21 cellular contexts compared by ENCODE assay signal in the genomic region with DNA sequence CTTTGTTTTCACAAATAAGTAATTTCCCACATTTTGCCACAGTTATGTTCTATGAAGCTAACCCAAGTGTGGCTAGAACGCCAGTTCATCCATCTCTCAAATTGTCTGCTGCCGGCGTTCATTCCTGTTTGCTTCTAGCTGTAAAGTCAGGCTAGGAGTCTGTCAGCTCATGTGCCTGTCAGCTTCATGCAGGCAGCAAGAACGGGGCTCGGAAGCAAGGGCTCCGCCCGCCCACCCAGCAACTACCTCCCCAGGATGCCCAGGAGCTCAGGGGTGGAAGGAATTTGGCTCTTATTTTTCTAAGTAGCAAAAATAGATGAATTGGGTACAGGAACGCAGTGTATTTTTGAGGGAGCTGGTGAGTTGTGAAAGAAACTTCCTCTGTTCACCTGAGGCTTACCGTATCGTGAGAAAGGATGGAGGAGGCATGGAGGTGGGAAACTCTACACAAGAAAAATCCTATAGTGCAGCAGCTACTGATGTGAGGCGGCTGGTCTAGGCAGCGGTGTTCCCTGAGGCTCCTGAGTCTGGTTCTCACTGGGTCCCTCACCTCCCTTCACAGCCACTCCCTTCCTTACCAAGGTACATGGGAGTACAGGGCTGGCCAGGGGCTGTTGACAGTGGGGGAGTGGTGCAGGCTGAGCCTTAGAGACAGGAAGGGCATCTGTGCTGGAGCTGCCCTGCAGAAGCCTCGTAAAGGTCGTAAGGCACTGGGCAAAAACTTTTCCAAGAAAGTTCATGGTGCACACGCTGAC. TPM values are rescaled to one million over a fixed set of nuclear protein-coding genes. Genes with fewer than 3 reads are reported as not detected.
DNase-seq lines count a peak whose midpoint lies in the region; ATAC-seq, FAIRE-seq and TF ChIP-seq lines count a peak whose summit lies in the region.
"Had no signal": no experiment of that assay in that cellular context is flagged by ENCODE, and none has a peak within 500 bp of the region (broad histone marks: within the 10 kb centered on the region; RNA-seq: fewer than 3 reads in every experiment).

No MANE protein-coding gene starts in this region.

- H3K4me1 ChIP-seq in HepG2 (ENCODE audit: insufficient read depth, low read length) (peaks cover 60% of the 10 kb centered on the region), right lobe of liver (peaks cover 0 to 29% (median 13%) of the 10 kb centered on the region in 4 donors), colonic mucosa (peaks cover 4% of the 10 kb centered on the region)

- DNase-seq in HepG2 (ENCODE audit: low spot score) (no peak), right lobe of liver (no peak), colonic mucosa (peak; percentile 84), naive B cell (no peak), CD1c-positive myeloid dendritic cell (ENCODE audit: extremely low spot score) (no peak), NCI-H2171 treated with DMSO at 0.1 percent for 48 hours (lab: John Stamatoyannopoulos, UW) (no peak)
- DNase-seq: CD8-positive, alpha-beta memory T cell; DMS79; H9; NCI-H1092 treated with DMSO at 0.1 percent for 48 hours; NCI-H2081; NCI-H748 treated with DMSO at 0.1 percent for 48 hours; RPMI8226; SHP77 treated with DMSO at 0.1 percent for 48 hours; SK-N-SH had no signal

- H3K9me3 Mint-ChIP-seq in naive B cell, result peaks cover 0 to 6% (median 1%) of the 10 kb centered on the region in 7 donors

- TF ChIP-seq CTCF in HepG2 (CRISPR knock-in tag; IDR thresholded peaks at IDR 0.05), result no peak
- TF ChIP-seq CTCF in right lobe of liver (IDR thresholded peaks at IDR 0.05), result no peak
- no peak for TF ChIP-seq CTCF in colonic mucosa (IDR thresholded peaks at IDR 0.05)

- TF ChIP-seq EP300 in HepG2 (IDR thresholded peaks at IDR 0.05; ENCODE audit: low read depth in 2 of 2, low read length in 2 of 2), result no peak
- TF ChIP-seq EP300 in HepG2 (CRISPR knock-in tag; IDR thresholded peaks at IDR 0.05; ENCODE audit: borderline replicate concordance), result no peak

- in situ Hi-C loops in HepG2 (cut with HindIII; ENCODE audit: extremely low pct_ligation_motif_present, low pct_unique_long_range_greater_than_20kb), result no loop called here

- H4K20me1 ChIP-seq in HepG2 (ENCODE audit: insufficient read depth, low read length), result no peaks in the 10 kb centered on the region

- CTCF ChIA-PET in HepG2 (lab: Yijun Ruan, JAX; ENCODE audit: low intra/inter-chr PET ratio, low total read pairs), result no interaction called here

- no peaks in the 10 kb centered on the region for H3K27me3 Mint-ChIP-seq in naive B cell

- no peak overlapping the region for H3K27ac ChIP-seq in HepG2 (ENCODE audit: extremely low read length, insufficient read depth, low read length)
- no peak overlapping the region for H3K27ac ChIP-seq in right lobe of liver
- H3K27ac ChIP-seq in colonic mucosa, result peak overlapping the region; percentile 60
- H3K27ac ChIP-seq: BLaER1 treated with 17β-estradiol and CSF1 and Interleukin-3, amounts not matched to agents 10 nM and 100 nM had no signal

- no TSS peak for BruUV-seq in HepG2 (replicated peaks; lab: Mats Ljungman, UMichigan)

- no peaks in the 10 kb centered on the region for H3K79me2 ChIP-seq in HepG2 (ENCODE audit: insufficient read depth, low read length)

- H2AFZ ChIP-seq in HepG2 (ENCODE audit: low read length), result no peak overlapping the region

- peaks cover under 1 to 20% of the 10 kb centered on the region in 2 donors for H3K36me3 Mint-ChIP-seq in naive B cell

- no peak for TF ChIP-seq RAD21 in HepG2 (CRISPR knock-in tag; IDR thresholded peaks at IDR 0.05)

- H3K4me1 Mint-ChIP-seq in naive B cell, result peaks cover 17 to 32% (median 28%) of the 10 kb centered on the region in 3 donors

- no peaks in the 10 kb centered on the region for H3K27me3 ChIP-seq in HepG2 (ENCODE audit: control insufficient read depth in 1 of 2, insufficient read depth in 2 of 2, low read length in 2 of 2)
- H3K27me3 ChIP-seq in right lobe of liver, result no peaks in the 10 kb centered on the region
- H3K27me3 ChIP-seq in colonic mucosa, result no peaks in the 10 kb centered on the region
- H3K27me3 ChIP-seq: BLaER1 treated with 17β-estradiol and CSF1 and Interleukin-3, amounts not matched to agents 10 nM and 100 nM had no signal

- H3K4me3 Mint-ChIP-seq in naive B cell, result peak overlapping the region in 1 of 8 donors; percentile 20

- peaks cover 0 to 16% of the 10 kb centered on the region in 2 experiments; a peak in 3 of 5 replicates for H3K36me3 ChIP-seq in HepG2 (replicated peaks in 1 of 2; ENCODE audit: control insufficient read depth in 1 of 2, insufficient read depth in 2 of 2, low read length in 2 of 2)
- H3K36me3 ChIP-seq in right lobe of liver, result no peaks in the 10 kb centered on the region
- no peaks in the 10 kb centered on the region for H3K36me3 ChIP-seq in colonic mucosa

- 94% methylated on average over 15 of the region's 15 CpGs for WGBS in HepG2 (ENCODE audit: low lambda C conversion rate)
- 89% methylated on average over 10 of the region's 15 CpGs for WGBS in right lobe of liver (ENCODE audit: insufficient coverage, low coverage, low lambda C conversion rate, missing lambda C conversion rate)

- no peak overlapping the region for H3K4me2 ChIP-seq in HepG2 (ENCODE audit: low read depth, low read length)
- H3K4me2 ChIP-seq: SK-N-SH had no signal

- H3K9me3 ChIP-seq in HepG2 (ENCODE audit: low read length) (no peaks in the 10 kb centered on the region), right lobe of liver (no peaks in the 10 kb centered on the region), colonic mucosa (no peaks in the 10 kb centered on the region)

- POLR2A ChIA-PET in HepG2 (lab: Yijun Ruan, JAX), result no interaction called here

- TF ChIP-seq POLR2A in HepG2 (IDR thresholded peaks at IDR 0.05; ENCODE audit: insufficient read depth in 1 of 2, low read depth in 2 of 2, low read length in 2 of 2) (no peak), right lobe of liver (IDR thresholded peaks at IDR 0.05) (no peak)

- peak overlapping the region in 5 of 6 donors; percentile 49 to 87 (median 77) for H3K27ac Mint-ChIP-seq in naive B cell

- FAIRE-seq in HepG2 (lab: Jason Lieb, UNC), result no peak
- FAIRE-seq: A204.1, D721Med, HTR-8/SVneo had no signal

- ATAC-seq in HepG2, result peak; percentile 40
- ATAC-seq in right lobe of liver, result no peak
- ATAC-seq in naive B cell (ENCODE audit: low read depth in 2 of 2), result no peak
- ATAC-seq in GM21737 (IDR thresholded peaks at IDR 0.05; ENCODE audit: unreplicated experiment), result no peak
- ATAC-seq in GM18861 (IDR thresholded peaks at IDR 0.05; ENCODE audit: unreplicated experiment), result no peak

- H3K9ac ChIP-seq in HepG2 (ENCODE audit: insufficient read depth, low read depth, low read length) (no peak overlapping the region), colonic mucosa (ENCODE audit: low read depth in 2 of 2, low read length in 2 of 2) (peak overlapping the region in 1 of 2 donors; percentile 2)
- H3K9ac ChIP-seq: BLaER1 treated with 17β-estradiol and CSF1 and Interleukin-3, amounts not matched to agents 10 nM and 100 nM; SK-N-SH had no signal

- intact Hi-C loops in HepG2 (cut with micrococcal nuclease; ENCODE audit: unreplicated experiment), result no loop called here
- intact Hi-C loops in right lobe of liver (cut with DNase I), result no loop called here
- intact Hi-C loops in colonic mucosa (cut with DNase I), result no loop called here

- H3K4me3 ChIP-seq in HepG2 (replicated peaks in 1 of 3; ENCODE audit: insufficient read depth in 1 of 3, low read depth in 2 of 3, low read length in 3 of 3) (no peak overlapping the region), right lobe of liver (no peak overlapping the region), colonic mucosa (no peak overlapping the region)
- H3K4me3 ChIP-seq: BLaER1 treated with 17β-estradiol and CSF1 and Interleukin-3, amounts not matched to agents 10 nM and 100 nM had no signal

TF ChIP-seq in HepG2, 621 proteins besides CTCF, POLR2A, EP300 and RAD21:
- TF ChIP-seq ZNF7 (CRISPR knock-in tag; IDR thresholded peaks at IDR 0.05) (peak; percentile 48; the same call in 1 of the 2 replicates), ZNF24 (IDR thresholded peaks at IDR 0.05) (no peak)

RNA-seq across cellular contexts. Expression of a gene that starts 54.5 kb away (rescaled TPM):
- total RNA-seq in HepG2 (2016; rRNA removed; fragmentation: Illumina TruSeq; extraction: Trizol), result 8.2 and 33.1 TPM in 2 replicates
- 5.2 and 6.0 TPM in 2 replicates for total RNA-seq in HepG2 (2016; cell fraction: cytosol; rRNA removed; fragmentation: Illumina TruSeq; extraction: Trizol; ENCODE audit: low read depth)
- total RNA-seq in HepG2 (2016; cell fraction: insoluble cytoplasmic fraction; rRNA removed; fragmentation: Illumina TruSeq; extraction: Trizol), result 9.3 and 30.8 TPM in 2 replicates
- total RNA-seq in HepG2 (2016; cell fraction: membrane; rRNA removed; fragmentation: Illumina TruSeq; extraction: Trizol), result 7.8 and 9.0 TPM in 2 replicates
- total RNA-seq in HepG2 (2016; cell fraction: nucleus; rRNA removed; fragmentation: Illumina TruSeq; extraction: Trizol), result 29.3 and 33.8 TPM in 2 replicates
- polyA plus RNA-seq in HepG2 (2011; rRNA removed), result 9.8 and 18.9 TPM in 2 replicates
- 13.3 and 22.3 TPM in 2 replicates for polyA plus RNA-seq in HepG2 (2011; cell fraction: cytosol; rRNA removed)
- polyA plus RNA-seq in HepG2 (2011; cell fraction: nucleus; rRNA removed), result 158 and 165 TPM in 2 replicates
- 15.1 and 18.5 TPM in 2 replicates for polyA plus RNA-seq in HepG2 (2012)
- polyA plus RNA-seq in HepG2 (2016; cell fraction: cytosol; fragmentation: Illumina TruSeq; extraction: Trizol; ENCODE audit: low read depth), result 3.8 and 4.1 TPM in 2 replicates
- polyA plus RNA-seq in HepG2 (2016; cell fraction: insoluble cytoplasmic fraction; fragmentation: Illumina TruSeq; extraction: Trizol; ENCODE audit: low read depth), result 9.2 and 10.3 TPM in 2 replicates
- 5.6 and 6.3 TPM in 2 replicates for polyA plus RNA-seq in HepG2 (2016; cell fraction: membrane; fragmentation: Illumina TruSeq; extraction: Trizol; ENCODE audit: low read depth)
- polyA plus RNA-seq in HepG2 (2016; cell fraction: nucleus; fragmentation: Illumina TruSeq; extraction: Trizol; ENCODE audit: insufficient read depth, low read depth), result 62.6 and 64.7 TPM in 2 replicates
- 0.14 and 21.4 TPM in 2 replicates for polyA minus RNA-seq in HepG2 (2011; rRNA and poly(A)+ RNA removed; ENCODE audit: low replicate concordance)
- 12.3 and 17.0 TPM in 2 replicates for polyA minus RNA-seq in HepG2 (2011; cell fraction: cytosol; rRNA and poly(A)+ RNA removed)
- 14.8 and 15.0 TPM in 2 replicates for polyA minus RNA-seq in HepG2 (2011; cell fraction: nucleus; rRNA and poly(A)+ RNA removed)
- 10 to 100 TPM in 5 of 6 experiments, 1 to 10 TPM in 1; 7.1 to 69.1 (median 28.6) TPM for total RNA-seq in right lobe of liver
- total RNA-seq in colonic mucosa, result 100 to 1,000 TPM; 186 to 239 TPM
- 1 to 10 TPM; 1.8 to 5.7 (median 2.4) TPM for polyA plus RNA-seq in naive B cell (ENCODE audit: low read depth in 6 of 6)
